15 cellular contexts compared by ENCODE assay signal in genomic region chr19:17035842-17036424, GRCh38. TPM values are rescaled to one million over a fixed set of nuclear protein-coding genes. Genes with fewer than 3 reads are reported as not detected.
DNase-seq lines count a peak whose midpoint lies in the region; ATAC-seq and TF ChIP-seq lines count a peak whose summit lies in the region.
"Had no signal": no experiment of that assay in that cellular context is flagged by ENCODE, and none has a peak within 500 bp of the region (broad histone marks: within the 10 kb centered on the region; RNA-seq: fewer than 3 reads in every experiment).

No MANE protein-coding gene starts in this region.

- TF ChIP-seq CTCF in fibroblast of mammary gland (conservative IDR thresholded peaks at IDR 0.05; ENCODE audit: control insufficient read depth, insufficient read depth, low read depth, low read length), result no peak

- DNase-seq in SIG-M5 treated with dmso at 0.1 percent for 504 hours (lab: John Stamatoyannopoulos, UW; ENCODE audit: unreplicated experiment) (peak; percentile 50), SIG-M5 (lab: John Stamatoyannopoulos, UW) (no peak), RPMI7951 (ENCODE audit: low read depth) (peak; percentile 39), fibroblast of mammary gland (ENCODE audit: low read depth) (peak; percentile 9), NCI-H1048 (lab: John Stamatoyannopoulos, UW) (no peak), cortex of kidney (lab: John Stamatoyannopoulos, UW) (no peak)
- DNase-seq: activated CD4-positive, CD25-positive, alpha-beta regulatory T cell treated with anti-CD3 and anti-CD28 coated beads, Interleukin-2, amount 50 U/mL, for 72 hours; activated T-cell treated with anti-CD3 and anti-CD28 coated beads, Interleukin-2, amount 50 U/mL, for 24 hours; DMS 273 treated with DMSO at 0.1 percent for 48 hours; NCI-H1436; NCI-H524; thyroid gland had no signal

- ATAC-seq in GM21423 (IDR thresholded peaks at IDR 0.05; ENCODE audit: unreplicated experiment) (no peak), GM19351 (IDR thresholded peaks at IDR 0.05; ENCODE audit: unreplicated experiment) (no peak)

- no peak overlapping the region for H3K4me3 ChIP-seq in fibroblast of mammary gland (ENCODE audit: control insufficient read depth, low read depth, low read length)
- H3K4me3 ChIP-seq: SJSA1, thyroid gland had no signal

RNA-seq across cellular contexts. Expression of gene CPAMD8, which starts 9.3 kb away (rescaled TPM):
- total RNA-seq in RPMI7951 (2014; rRNA removed; shearing (Covaris generic)), result 2.5 and 2.6 TPM in 2 replicates

RNA-seq across cellular contexts. Expression of gene HAUS8, which starts 39.3 kb away (rescaled TPM):
- 13.8 and 15.9 TPM in 2 replicates for total RNA-seq in RPMI7951 (2014; rRNA removed; shearing (Covaris generic))

RNA-seq across cellular contexts. Expression of gene MYO9B, which starts 39.6 kb away (rescaled TPM):
- total RNA-seq in RPMI7951 (2014; rRNA removed; shearing (Covaris generic)), result 31.6 and 36.9 TPM in 2 replicates

Comparison
In these comparisons a context has a peak if more than half of its experiments do, and no peak if none do; other contexts are left out.
1. DNase-seq: peak in SIG-M5 treated with dmso at 0.1 percent for 504 hours (single experiment), RPMI7951 (single experiment) and fibroblast of mammary gland (single experiment); none in SIG-M5 (single experiment), NCI-H1048 (single experiment) and cortex of kidney (single experiment).